In genomic region chr9:6484210-6484609, GRCh38 we compare ENCODE assay signal across 31 cellular contexts.
"Had no signal": no experiment of that assay in that cellular context is flagged by ENCODE, and none has a peak within 500 bp of the region (broad histone marks: within the 10 kb centered on the region; RNA-seq: fewer than 3 reads in every experiment).

No MANE protein-coding gene starts in this region.

- H3K27me3 Mint-ChIP-seq: progenitor cell of endocrine pancreas; stimulated activated memory B cell treated with anti-CD40 and anti-IgM and Interleukin-4, amounts not matched to agents 10 μg/mL and 1 μg/mL and 100 μg/mL, for 72 hours; stimulated activated naive CD8-positive, alpha-beta T cell treated with anti-CD3 and anti-CD28 coated beads, Interleukin-15, amount 100 ng/mL, for 72 hours; type B pancreatic cell had no signal

- H3K36me3 ChIP-seq: ovary, uterus had no signal

- H3K4me3 ChIP-seq: left ventricle myocardium inferior, lung, ovary, sigmoid colon, uterus had no signal

- H3K4me3 Mint-ChIP-seq: nephron; stimulated activated memory B cell treated with anti-CD40 and anti-IgM and Interleukin-4, amounts not matched to agents 10 μg/mL and 1 μg/mL and 100 μg/mL, for 72 hours; stimulated activated naive CD8-positive, alpha-beta T cell treated with anti-CD3 and anti-CD28 coated beads, Interleukin-15, amount 100 ng/mL, for 72 hours; T-helper 1 cell treated with Interleukin-12 subunit alpha and Interleukin-12 subunit beta and Interleukin-4 antibody, amounts not matched to agents 30 μg/mL and 1 μg/mL, for 36 hours; type B pancreatic cell had no signal

- H3K27me3 ChIP-seq: brain microvascular endothelial cell, neutrophil, ovary, sigmoid colon, uterus had no signal

- H3K4me1 Mint-ChIP-seq: nephron; stimulated activated memory B cell treated with anti-CD40 and anti-IgM and Interleukin-4, amounts not matched to agents 10 μg/mL and 1 μg/mL and 100 μg/mL, for 72 hours; stimulated activated naive CD8-positive, alpha-beta T cell treated with anti-CD3 and anti-CD28 coated beads, Interleukin-15, amount 100 ng/mL, for 72 hours had no signal

- H3K9me3 ChIP-seq: left ventricle myocardium inferior, neutrophil, ovary, sigmoid colon, uterus had no signal

- FAIRE-seq: astrocyte, colon, endometrium, frontal cortex, islet of Langerhans, small intestine had no signal

- H3K27ac ChIP-seq: brain microvascular endothelial cell, epithelial cell of prostate, left ventricle myocardium inferior, neutrophil, ovary, sigmoid colon, uterus had no signal

- DNase-seq: activated CD4-positive, alpha-beta T cell treated with anti-CD3 and anti-CD28 coated beads, Interleukin-2, amount 50 U/mL, for 1 hour; activated gamma-delta T cell; activated naive CD4-positive, alpha-beta T cell treated with anti-CD3 and anti-CD28 coated beads, Interleukin-2, amount 50 U/mL, for 16 hours; amniotic stem cell; brain microvascular endothelial cell; dermis blood vessel endothelial cell; effector CD4-positive, alpha-beta T cell; glutamatergic neuron; left ventricle myocardium inferior; mesendoderm; ovary; sigmoid colon; small intestine; stimulated activated CD4-positive, alpha-beta T cell treated with anti-CD3 and anti-CD28 coated beads, Interleukin-4, amount 100 ng/mL, for 24 hours; stimulated activated naive CD8-positive, alpha-beta T cell treated with anti-CD3 and anti-CD28 coated beads, Interleukin-15, amount 100 ng/mL, for 72 hours; SW 1271; T-helper 9 cell; uterus had no signal

- H3K9me3 Mint-ChIP-seq: nephron; stimulated activated memory B cell treated with anti-CD40 and anti-IgM and Interleukin-4, amounts not matched to agents 10 μg/mL and 1 μg/mL and 100 μg/mL, for 72 hours; stimulated activated naive CD8-positive, alpha-beta T cell treated with anti-CD3 and anti-CD28 coated beads, Interleukin-15, amount 100 ng/mL, for 72 hours; T-helper 1 cell treated with Interleukin-12 subunit alpha and Interleukin-12 subunit beta and Interleukin-4 antibody, amounts not matched to agents 30 μg/mL and 1 μg/mL, for 36 hours; type B pancreatic cell had no signal

- H3K27ac Mint-ChIP-seq: nephron; progenitor cell of endocrine pancreas; stimulated activated memory B cell treated with anti-CD40 and anti-IgM and Interleukin-4, amounts not matched to agents 10 μg/mL and 1 μg/mL and 100 μg/mL, for 72 hours; T-helper 1 cell treated with Interleukin-12 subunit alpha and Interleukin-12 subunit beta and Interleukin-4 antibody, amounts not matched to agents 30 μg/mL and 1 μg/mL, for 36 hours; type B pancreatic cell had no signal
